8 cellular contexts compared by ENCODE assay signal in genomic region chr3:56801597-56802410, GRCh38. TPM values are rescaled to one million over a fixed set of nuclear protein-coding genes. Genes with fewer than 3 reads are reported as not detected.
A peak's percentile ranks its signal among the peaks of the same experiment; 100 is the strongest.
DNase-seq lines count a peak whose midpoint lies in the region; ATAC-seq, FAIRE-seq and TF ChIP-seq lines count a peak whose summit lies in the region.

TSS of gene ARHGEF3 (minus strand) at chr3:56801949. CDS start at chr3:56801798, 151 bp downstream.

- peak within 1 kb of the TSS; percentile 59 to 84 (median 78) for H3K27ac ChIP-seq in Peyer's patch

- no peaks in the 10 kb centered on the region for H3K27me3 ChIP-seq in Peyer's patch

- no peaks in the 10 kb centered on the region for H3K9me3 ChIP-seq in Peyer's patch

- H3K27ac Mint-ChIP-seq in activated T-helper 2 cell treated with anti-CD3 and anti-CD28 coated beads, Interferon-gamma antibody, Interleukin-2, Interleukin-4, amounts not matched to agents 10 μg/mL and 5 μg/mL and 100 μg/mL, durations not matched to agents 14 hours and 24 hours and 36 hours = peak within 1 kb of the TSS; percentile 85
- peak within 1 kb of the TSS; percentile 83 to 93 for H3K27ac Mint-ChIP-seq in natural killer cell treated with Interleukin-12 subunit alpha and Interleukin-12 subunit beta and Interleukin-15 and Interleukin-18, amount 100 ng/mL, for 72 hours
- H3K27ac Mint-ChIP-seq in stimulated activated naive CD8-positive, alpha-beta T cell treated with anti-CD3 and anti-CD28 coated beads, Interleukin-15, Interleukin-2, amounts not matched to agents 100 ng/mL and 50 ng/mL, for 24 hours = peak within 1 kb of the TSS; percentile 89

- no peaks in the 10 kb centered on the region for H3K9me3 Mint-ChIP-seq in activated T-helper 2 cell treated with anti-CD3 and anti-CD28 coated beads, Interferon-gamma antibody, Interleukin-2, Interleukin-4, amounts not matched to agents 10 μg/mL and 5 μg/mL and 100 μg/mL, durations not matched to agents 14 hours and 24 hours and 36 hours
- no peaks in the 10 kb centered on the region for H3K9me3 Mint-ChIP-seq in natural killer cell treated with Interleukin-12 subunit alpha and Interleukin-12 subunit beta and Interleukin-15 and Interleukin-18, amount 100 ng/mL, for 72 hours
- no peaks in the 10 kb centered on the region for H3K9me3 Mint-ChIP-seq in stimulated activated naive CD8-positive, alpha-beta T cell treated with anti-CD3 and anti-CD28 coated beads, Interleukin-15, Interleukin-2, amounts not matched to agents 100 ng/mL and 50 ng/mL, for 24 hours

- peak within 1 kb of the TSS; percentile 61 to 80 (median 72) for H3K4me3 ChIP-seq in Peyer's patch

- peak in 1 of 2 donors; percentile 69 for TF ChIP-seq POLR2A in Peyer's patch (IDR thresholded peaks at IDR 0.05)

- peak; percentile 72 for FAIRE-seq in HTR-8/SVneo (lab: Jason Lieb, UNC)

- peak; percentile 75 for ATAC-seq in GM21360 (IDR thresholded peaks at IDR 0.05; ENCODE audit: unreplicated experiment)
- peak; percentile 96 to 97 for ATAC-seq in natural killer cell treated with Interleukin-12 subunit alpha and Interleukin-12 subunit beta and Interleukin-15 and Interleukin-18, amount 100 ng/mL, for 72 hours

- H3K36me3 Mint-ChIP-seq in activated T-helper 2 cell treated with anti-CD3 and anti-CD28 coated beads, Interferon-gamma antibody, Interleukin-2, Interleukin-4, amounts not matched to agents 10 μg/mL and 5 μg/mL and 100 μg/mL, durations not matched to agents 14 hours and 24 hours and 36 hours (ENCODE audit: low read depth) = peaks cover 18% of the 10 kb centered on the region
- peaks cover 21% of the 10 kb centered on the region for H3K36me3 Mint-ChIP-seq in natural killer cell treated with Interleukin-12 subunit alpha and Interleukin-12 subunit beta and Interleukin-15 and Interleukin-18, amount 100 ng/mL, for 72 hours
- peaks cover 23% of the 10 kb centered on the region for H3K36me3 Mint-ChIP-seq in stimulated activated naive CD8-positive, alpha-beta T cell treated with anti-CD3 and anti-CD28 coated beads, Interleukin-15, Interleukin-2, amounts not matched to agents 100 ng/mL and 50 ng/mL, for 24 hours (ENCODE audit: low read depth)

- DNase-seq in D341Med (ENCODE audit: low spot score) = peak; percentile 96
- DNase-seq in HTR-8/SVneo (ENCODE audit: insufficient read length, low spot score) = peak; percentile 78
- DNase-seq in Peyer's patch = peak; percentile 89 to 93 (median 91)
- peak; percentile 79 for DNase-seq in activated T-helper 2 cell treated with anti-CD3 and anti-CD28 coated beads, Interferon-gamma antibody, Interleukin-2, Interleukin-4, amounts not matched to agents 10 μg/mL and 5 μg/mL and 100 μg/mL, durations not matched to agents 14 hours and 24 hours and 36 hours (ENCODE audit: low spot score)
- peak; percentile 36 for DNase-seq in fibroblast of peridontal ligament (ENCODE audit: extremely low read depth)
- DNase-seq in natural killer cell treated with Interleukin-12 subunit alpha and Interleukin-12 subunit beta and Interleukin-15 and Interleukin-18, amount 100 ng/mL, for 72 hours (ENCODE audit: low spot score) = peak; percentile 88

- H3K4me1 Mint-ChIP-seq in activated T-helper 2 cell treated with anti-CD3 and anti-CD28 coated beads, Interferon-gamma antibody, Interleukin-2, Interleukin-4, amounts not matched to agents 10 μg/mL and 5 μg/mL and 100 μg/mL, durations not matched to agents 14 hours and 24 hours and 36 hours (ENCODE audit: low read depth) = peaks cover 36% of the 10 kb centered on the region
- H3K4me1 Mint-ChIP-seq in natural killer cell treated with Interleukin-12 subunit alpha and Interleukin-12 subunit beta and Interleukin-15 and Interleukin-18, amount 100 ng/mL, for 72 hours (ENCODE audit: low read depth in 2 of 2) = peaks cover 22 to 45% of the 10 kb centered on the region in 2 donors
- H3K4me1 Mint-ChIP-seq in stimulated activated naive CD8-positive, alpha-beta T cell treated with anti-CD3 and anti-CD28 coated beads, Interleukin-15, Interleukin-2, amounts not matched to agents 100 ng/mL and 50 ng/mL, for 24 hours (ENCODE audit: low read depth) = peaks cover 41% of the 10 kb centered on the region

- intact Hi-C loops in activated T-helper 2 cell treated with anti-CD3 and anti-CD28 coated beads, Interferon-gamma antibody, Interleukin-2, Interleukin-4, amounts not matched to agents 10 μg/mL and 5 μg/mL and 100 μg/mL, durations not matched to agents 14 hours and 24 hours and 36 hours (cut with micrococcal nuclease) = loop anchor here (1.0 to 5.0 kb wide), 3 partner anchors 75 to 179 kb away; no protein-coding TSS in a partner anchor

- peaks cover 0 to 12% (median 5%) of the 10 kb centered on the region in 4 donors for H3K4me1 ChIP-seq in Peyer's patch

- H3K36me3 ChIP-seq in Peyer's patch = no peaks in the 10 kb centered on the region

- no peaks in the 10 kb centered on the region for H3K27me3 Mint-ChIP-seq in activated T-helper 2 cell treated with anti-CD3 and anti-CD28 coated beads, Interferon-gamma antibody, Interleukin-2, Interleukin-4, amounts not matched to agents 10 μg/mL and 5 μg/mL and 100 μg/mL, durations not matched to agents 14 hours and 24 hours and 36 hours (ENCODE audit: low read depth)
- H3K27me3 Mint-ChIP-seq in natural killer cell treated with Interleukin-12 subunit alpha and Interleukin-12 subunit beta and Interleukin-15 and Interleukin-18, amount 100 ng/mL, for 72 hours = no peaks in the 10 kb centered on the region
- H3K27me3 Mint-ChIP-seq in stimulated activated naive CD8-positive, alpha-beta T cell treated with anti-CD3 and anti-CD28 coated beads, Interleukin-15, Interleukin-2, amounts not matched to agents 100 ng/mL and 50 ng/mL, for 24 hours = no peaks in the 10 kb centered on the region

- peak within 1 kb of the TSS; percentile 95 for H3K4me3 Mint-ChIP-seq in activated T-helper 2 cell treated with anti-CD3 and anti-CD28 coated beads, Interferon-gamma antibody, Interleukin-2, Interleukin-4, amounts not matched to agents 10 μg/mL and 5 μg/mL and 100 μg/mL, durations not matched to agents 14 hours and 24 hours and 36 hours (ENCODE audit: low read depth)
- H3K4me3 Mint-ChIP-seq in natural killer cell treated with Interleukin-12 subunit alpha and Interleukin-12 subunit beta and Interleukin-15 and Interleukin-18, amount 100 ng/mL, for 72 hours = peak within 1 kb of the TSS; percentile 99
- peak within 1 kb of the TSS; percentile 93 for H3K4me3 Mint-ChIP-seq in stimulated activated naive CD8-positive, alpha-beta T cell treated with anti-CD3 and anti-CD28 coated beads, Interleukin-15, Interleukin-2, amounts not matched to agents 100 ng/mL and 50 ng/mL, for 24 hours

- peak in 5 of 6 experiments; percentile 42 to 60 (median 54) for TF ChIP-seq CTCF in Peyer's patch (IDR thresholded peaks at IDR 0.05)

RNA-seq across cellular contexts. Expression of gene ARHGEF3, which starts in this region (rescaled TPM):
- total RNA-seq in Peyer's patch = 10 to 100 TPM in 1 of 4 donors, 1 to 10 TPM in 3; 4.5 to 40.4 (median 6.2) TPM
- 38.3 and 38.6 TPM in 2 replicates for total RNA-seq in activated T-helper 2 cell treated with anti-CD3 and anti-CD28 coated beads, Interferon-gamma antibody, Interleukin-2, Interleukin-4, amounts not matched to agents 10 μg/mL and 5 μg/mL and 100 μg/mL, durations not matched to agents 14 hours and 24 hours and 36 hours
- 100 to 1,000 TPM in 1 of 2 donors, 10 to 100 TPM in 1; 42.9 to 102 TPM for total RNA-seq in natural killer cell treated with Interleukin-12 subunit alpha and Interleukin-12 subunit beta and Interleukin-15 and Interleukin-18, amount 100 ng/mL, for 72 hours

Comparison
In these comparisons a context has a peak if more than half of its experiments do, and no peak if none do; other contexts are left out.
1. Peak in every context shown above with its lines: DNase-seq, ATAC-seq, H3K4me3 ChIP-seq and H3K27ac ChIP-seq.
2. DNase-seq: peak in every context shown above with its lines; median percentile 96 in D341Med; 91 in Peyer's patch; 88 in natural killer cell treated with Interleukin-12 subunit alpha and Interleukin-12 subunit beta and Interleukin-15 and Interleukin-18, amount 100 ng/mL, for 72 hours; 79 in activated T-helper 2 cell treated with anti-CD3 and anti-CD28 coated beads, Interferon-gamma antibody, Interleukin-2, Interleukin-4, amounts not matched to agents 10 μg/mL and 5 μg/mL and 100 μg/mL, durations not matched to agents 14 hours and 24 hours and 36 hours; 78 in HTR-8/SVneo; 36 in fibroblast of peridontal ligament.